17 cellular contexts compared by ENCODE assay signal in the genomic region with DNA sequence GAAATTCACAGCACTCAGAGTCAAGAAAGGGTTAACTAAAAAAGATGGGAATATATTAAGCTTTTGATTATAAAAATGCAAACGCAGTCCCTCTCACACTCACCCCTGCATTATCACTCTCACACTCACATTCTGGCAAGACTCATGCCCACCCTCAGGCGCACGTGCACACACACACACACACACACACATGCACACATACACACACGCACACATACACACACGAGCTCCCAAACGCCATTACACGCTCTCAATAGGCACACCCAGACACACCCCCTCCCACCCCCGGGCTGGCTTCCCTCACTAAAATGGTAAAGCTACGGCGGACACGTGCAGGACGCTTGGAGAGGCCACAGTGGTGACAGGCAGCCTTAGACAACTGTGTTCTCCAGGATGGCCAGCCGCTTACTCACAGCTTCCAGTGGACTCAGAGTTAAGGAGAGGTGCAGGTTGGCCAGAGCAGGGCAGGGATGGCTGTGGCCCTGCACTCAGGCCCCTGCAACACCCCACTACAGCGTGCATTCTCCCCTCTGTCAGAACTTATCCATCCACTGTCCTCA. TPM values are rescaled to one million over a fixed set of nuclear protein-coding genes. Genes with fewer than 3 reads are reported as not detected.
"Had no signal": no experiment of that assay in that cellular context is flagged by ENCODE, and none has a peak within 500 bp of the region (broad histone marks: within the 10 kb centered on the region; RNA-seq: fewer than 3 reads in every experiment).

No MANE protein-coding gene starts in this region.

- H3K4me1 Mint-ChIP-seq: WTC11 had no signal

- H3K27me3 Mint-ChIP-seq: activated CD8-positive, alpha-beta T cell treated with anti-CD3 and anti-CD28 coated beads for 36 hours had no signal

- DNase-seq: activated CD4-positive, alpha-beta T cell treated with anti-CD3 and anti-CD28 coated beads for 4 hours; activated CD8-positive, alpha-beta memory T cell treated with anti-CD3 and anti-CD28 coated beads, Interleukin-2, amount 50 U/mL, for 4 hours; activated CD8-positive, alpha-beta T cell treated with anti-CD3 and anti-CD28 coated beads for 36 hours; activated gamma-delta T cell; activated T-cell treated with anti-CD3 and anti-CD28 coated beads, Interleukin-2, amount 50 U/mL, for 48 hours; central memory CD4-positive, alpha-beta T cell; colonic mucosa; foreskin keratinocyte; pancreas; sigmoid colon; stimulated activated CD4-positive, alpha-beta T cell treated with anti-CD3 and anti-CD28 coated beads, Interleukin-1b, Interleukin-23, amount 100 ng/mL, for 48 hours; stomach; T-helper 17 cell had no signal

- H3K4me3 Mint-ChIP-seq: activated CD8-positive, alpha-beta T cell treated with anti-CD3 and anti-CD28 coated beads for 36 hours; T-helper 17 cell; WTC11 had no signal

- H3K27ac Mint-ChIP-seq: activated CD8-positive, alpha-beta T cell treated with anti-CD3 and anti-CD28 coated beads for 36 hours; activated naive CD4-positive, alpha-beta T cell treated with anti-CD3 and anti-CD28 coated beads, Interleukin-2, amount 50 U/mL, for 72 hours; T-helper 17 cell; WTC11 had no signal

- FAIRE-seq: pancreas had no signal

RNA-seq across cellular contexts. Expression of a gene that starts 10.1 kb away (rescaled TPM):
- total RNA-seq: colonic mucosa, esophagus muscularis mucosa, mesenteric fat pad had no signal
- polyA plus RNA-seq: foreskin keratinocyte, stomach had no signal

RNA-seq across cellular contexts. Expression of a gene that starts 44.3 kb away (rescaled TPM):
- total RNA-seq: foreskin keratinocyte had no signal
